ENCODE assay signal across 1 cellular context in genomic region chr10:62856021-62856420, GRCh38.
TF ChIP-seq lines count a peak whose summit lies in the region.

No MANE protein-coding gene starts in this region.

TF ChIP-seq in GM23338, 12 proteins besides CTCF, POLR2A, EP300 and RAD21:
- TF ChIP-seq REST (IDR thresholded peaks at IDR 0.05; ENCODE audit: unreplicated experiment) (no peak), EZH2 (IDR thresholded peaks at IDR 0.05; ENCODE audit: low read depth, unreplicated experiment) (no peak), ETS1 (IDR thresholded peaks at IDR 0.05) (no peak), CREB1 (CRISPR knock-in tag; IDR thresholded peaks at IDR 0.05; ENCODE audit: low read depth) (no peak), JUNB (IDR thresholded peaks at IDR 0.05; ENCODE audit: unreplicated experiment) (no peak), EZH2phosphoT487 (IDR thresholded peaks at IDR 0.05; ENCODE audit: unreplicated experiment) (no peak), STAT1 (IDR thresholded peaks at IDR 0.05; ENCODE audit: unreplicated experiment) (no peak), ZNF462 (CRISPR knock-in tag; IDR thresholded peaks at IDR 0.05) (no peak), NANOG (IDR thresholded peaks at IDR 0.05; ENCODE audit: borderline replicate concordance) (no peak), ZNF114 (CRISPR knock-in tag; IDR thresholded peaks at IDR 0.05) (no peak)
